In the genomic region with DNA sequence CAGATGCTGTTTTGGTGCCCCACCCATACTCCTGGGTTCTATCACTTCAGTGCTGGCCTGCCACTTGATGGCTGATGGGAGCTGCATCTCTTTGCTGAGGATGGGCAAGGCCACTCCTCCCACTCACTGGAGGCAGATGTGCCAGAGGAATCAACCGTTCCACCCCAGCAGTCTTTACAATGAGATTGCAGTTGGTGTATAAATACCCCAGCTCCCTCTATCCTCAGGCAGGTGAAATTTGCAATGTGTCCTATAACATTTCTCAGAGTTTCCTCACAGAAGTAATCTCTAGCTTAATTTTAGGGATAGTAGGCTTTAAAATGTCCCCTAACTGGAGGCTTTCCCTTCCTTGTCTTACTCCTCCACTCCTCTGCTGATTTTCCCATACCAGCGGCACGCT, we compare ENCODE assay signal across 6 cellular contexts.
"Had no signal": no experiment of that assay in that cellular context is flagged by ENCODE, and none has a peak within 500 bp of the region (broad histone marks: within the 10 kb centered on the region; RNA-seq: fewer than 3 reads in every experiment).

No MANE protein-coding gene starts in this region.

- H2AFZ ChIP-seq: GM23338 had no signal

- H3K4me3 ChIP-seq: GM23338 had no signal

- H3K27ac ChIP-seq: HL-60 had no signal

- H3K4me2 ChIP-seq: GM23338 had no signal

- DNase-seq: H9, HCEC 1CT, HFFc6, KBM-7 had no signal
